ENCODE assay signal across 1 cellular context in the genomic region with DNA sequence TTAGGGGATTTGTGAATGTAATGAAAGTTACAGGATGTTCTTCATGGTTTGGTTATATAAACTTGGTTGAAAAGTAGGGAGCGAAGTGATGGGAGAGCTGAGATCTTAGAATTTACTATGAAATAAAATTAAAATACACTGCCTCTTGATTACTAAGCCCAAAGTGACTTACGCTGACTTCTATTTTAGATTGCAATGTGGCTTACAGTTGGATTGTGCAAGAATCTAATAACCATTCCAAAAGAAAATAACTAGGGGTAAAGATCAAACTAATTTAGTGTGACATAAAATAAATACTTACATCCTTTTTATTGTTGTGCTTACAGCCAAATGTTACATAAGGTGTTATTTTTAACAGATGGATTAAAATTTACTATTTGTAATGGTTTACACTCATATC.
TF ChIP-seq lines count a peak whose summit lies in the region.

No MANE protein-coding gene starts in this region.

TF ChIP-seq in HepG2, 621 proteins besides CTCF, POLR2A, EP300 and RAD21:
- no peak for TF ChIP-seq ZBTB42 (CRISPR knock-in tag; IDR thresholded peaks at IDR 0.05)
- 0 out of 2 replicates have a peak, but pooled peaks have one; percentile 14 for TF ChIP-seq CEBPB (IDR thresholded peaks at IDR 0.05; ENCODE audit: borderline replicate concordance, low read depth, low read length)
TF ChIP-seq in HepG2: peak in this region for 1.
